ENCODE assay signal across 20 cellular contexts in genomic region chr22:44705022-44705297, GRCh38. TPM values are rescaled to one million over a fixed set of nuclear protein-coding genes. Genes with fewer than 3 reads are reported as not detected.
"Had no signal": no experiment of that assay in that cellular context is flagged by ENCODE, and none has a peak within 500 bp of the region (broad histone marks: within the 10 kb centered on the region; RNA-seq: fewer than 3 reads in every experiment).

No MANE protein-coding gene starts in this region.

- ATAC-seq: activated CD4-positive, alpha-beta T cell treated with anti-CD3 and anti-CD28 coated beads for 36 hours; WTC11 had no signal

- H3K27ac Mint-ChIP-seq: activated CD4-positive, alpha-beta T cell treated with anti-CD3 and anti-CD28 coated beads for 36 hours; T-helper 2 cell treated with Interferon-gamma antibody and Interleukin-4, amounts not matched to agents 5 μg/mL and 100 μg/mL, for 36 hours; WTC11 had no signal

- H3K36me3 Mint-ChIP-seq: WTC11 had no signal

- H3K27me3 Mint-ChIP-seq: activated CD4-positive, alpha-beta T cell treated with anti-CD3 and anti-CD28 coated beads for 36 hours had no signal

- H3K9me3 Mint-ChIP-seq: T-helper 2 cell treated with Interferon-gamma antibody and Interleukin-4, amounts not matched to agents 5 μg/mL and 100 μg/mL, for 36 hours; WTC11 had no signal

- DNase-seq: activated CD4-positive, alpha-beta T cell treated with anti-CD3 and anti-CD28 coated beads for 36 hours; activated CD4-positive, alpha-beta T cell treated with anti-CD3 and anti-CD28 coated beads, Interleukin-2, amount 50 U/mL, for 48 hours; activated naive CD4-positive, alpha-beta T cell; activated T-cell treated with anti-CD3 and anti-CD28 coated beads for 4 hours; aorta; brain microvascular endothelial cell; central memory CD4-positive, alpha-beta T cell; colonic mucosa; erythroblast; foreskin melanocyte; glutamatergic neuron; left ventricle myocardium inferior; mammary epithelial cell; midbrain; sigmoid colon; stimulated activated CD4-positive, alpha-beta T cell treated with anti-CD3 and anti-CD28 coated beads, Interleukin-4, amount 100 ng/mL, for 4 hours; stimulated activated naive CD4-positive, alpha-beta T cell; thyroid gland had no signal

- H3K4me3 Mint-ChIP-seq: activated CD4-positive, alpha-beta T cell treated with anti-CD3 and anti-CD28 coated beads for 36 hours; T-helper 2 cell treated with Interferon-gamma antibody and Interleukin-4, amounts not matched to agents 5 μg/mL and 100 μg/mL, for 36 hours; WTC11 had no signal

RNA-seq across cellular contexts. Expression of gene ARHGAP8, which starts 47.4 kb away (rescaled TPM):
- total RNA-seq: left ventricle myocardium inferior had no signal
- polyA plus RNA-seq: aorta had no signal
